20 cellular contexts compared by ENCODE assay signal in the genomic region with DNA sequence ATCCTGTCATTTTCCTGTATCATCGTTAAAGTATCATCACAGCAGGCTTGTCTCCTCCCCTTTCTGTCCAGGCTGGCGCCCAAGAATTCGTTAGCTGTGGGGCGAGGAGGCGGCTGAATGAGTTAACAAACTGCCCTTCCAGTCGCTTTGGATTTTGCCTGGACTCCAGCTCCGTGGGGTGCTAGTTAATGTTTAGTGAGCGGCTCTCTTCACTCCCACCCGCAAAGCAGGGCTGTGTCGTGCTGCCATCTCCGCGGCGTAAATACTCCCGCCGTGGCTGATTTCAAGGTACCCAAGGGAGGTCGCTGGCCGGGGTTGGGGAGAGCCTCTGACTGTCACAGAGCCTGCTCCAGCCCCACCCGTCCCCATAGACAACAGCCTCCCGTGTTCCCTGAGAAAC. TPM values are rescaled to one million over a fixed set of nuclear protein-coding genes. Genes with fewer than 3 reads are reported as not detected.
DNase-seq lines count a peak whose midpoint lies in the region; ATAC-seq, FAIRE-seq and TF ChIP-seq lines count a peak whose summit lies in the region.
"Had no signal": no experiment of that assay in that cellular context is flagged by ENCODE, and none has a peak within 500 bp of the region (broad histone marks: within the 10 kb centered on the region; RNA-seq: fewer than 3 reads in every experiment).

No MANE protein-coding gene starts in this region.

- ATAC-seq in heart right ventricle, result no peak
- ATAC-seq in left ventricle myocardium superior, result no peak
- peak; percentile 81 to 92 (median 83) for ATAC-seq in pancreas
- ATAC-seq in HG03521 (IDR thresholded peaks at IDR 0.05; ENCODE audit: unreplicated experiment), result no peak
- no peak for ATAC-seq in CD8-positive, alpha-beta T cell
- no peak for ATAC-seq in naive thymus-derived CD4-positive, alpha-beta T cell
- ATAC-seq: A549; activated naive CD8-positive, alpha-beta T cell treated with anti-CD3 and anti-CD28 coated beads, Interleukin-2, amount 50 U/mL, for 24 hours had no signal

- TF ChIP-seq CTCF in heart right ventricle (IDR thresholded peaks at IDR 0.05), result no peak
- TF ChIP-seq CTCF in kidney (IDR thresholded peaks at IDR 0.05; ENCODE audit: borderline replicate concordance, extremely low read depth, insufficient read depth), result no peak
- TF ChIP-seq CTCF in pancreas (IDR thresholded peaks at IDR 0.05), result no peak
- no peak for TF ChIP-seq CTCF in CD8-positive, alpha-beta T cell (IDR thresholded peaks at IDR 0.05)

- H3K4me3 ChIP-seq in heart right ventricle (no peak overlapping the region), kidney (ENCODE audit: low read length in 2 of 2) (peak overlapping the region; percentile 52 to 56), pancreas (peak overlapping the region in 3 of 4 donors; percentile 5 to 21 (median 16))
- H3K4me3 ChIP-seq in CD8-positive, alpha-beta T cell (ENCODE audit: low read depth, low read length), result no peak overlapping the region
- no peak overlapping the region for H3K4me3 ChIP-seq in naive thymus-derived CD4-positive, alpha-beta T cell (ENCODE audit: low read length)
- H3K4me3 ChIP-seq: A549 had no signal

- no peak for FAIRE-seq in kidney (lab: Jason Lieb, UNC)
- FAIRE-seq in pancreas (lab: Jason Lieb, UNC), result no peak
- FAIRE-seq: A549, frontal cortex had no signal

- no peak overlapping the region for H3K4me3 Mint-ChIP-seq in CD8-positive, alpha-beta T cell
- H3K4me3 Mint-ChIP-seq in naive thymus-derived CD4-positive, alpha-beta T cell, result no peak overlapping the region
- H3K4me3 Mint-ChIP-seq: activated naive CD8-positive, alpha-beta T cell treated with anti-CD3 and anti-CD28 coated beads, Interleukin-2, amount 50 U/mL, for 24 hours; CD4-positive, CD25-positive, alpha-beta regulatory T cell; central memory CD8-positive, alpha-beta T cell; mesothelial cell of epicardium had no signal

- peaks cover 13% of the 10 kb centered on the region for H3K4me1 Mint-ChIP-seq in CD8-positive, alpha-beta T cell (ENCODE audit: low read depth)
- peaks cover 0 to 13% (median 4%) of the 10 kb centered on the region in 7 donors for H3K4me1 Mint-ChIP-seq in naive thymus-derived CD4-positive, alpha-beta T cell
- H3K4me1 Mint-ChIP-seq: CD4-positive, CD25-positive, alpha-beta regulatory T cell; central memory CD8-positive, alpha-beta T cell had no signal

- DNase-seq in heart right ventricle (no peak), left ventricle myocardium superior (no peak), kidney (peak; percentile 78), pancreas (peak; percentile 39 to 74 (median 58)), GM03348 (ENCODE audit: low spot score) (no peak)
- DNase-seq in CD8-positive, alpha-beta T cell, result no peak
- no peak for DNase-seq in naive thymus-derived CD4-positive, alpha-beta T cell
- DNase-seq: activated CD4-positive, alpha-beta T cell treated with anti-CD3 and anti-CD28 coated beads, Interleukin-2, amount 50 U/mL, for 48 hours; activated naive CD8-positive, alpha-beta T cell treated with anti-CD3 and anti-CD28 coated beads, Interleukin-2, amount 50 U/mL, for 24 hours; CD4-positive, CD25-positive, alpha-beta regulatory T cell; NCI-H2107; NCI-H774; occipital lobe; SW 1271 had no signal

- H3K27me3 ChIP-seq in heart right ventricle, result no peaks in the 10 kb centered on the region
- no peaks in the 10 kb centered on the region for H3K27me3 ChIP-seq in pancreas
- no peaks in the 10 kb centered on the region for H3K27me3 ChIP-seq in CD8-positive, alpha-beta T cell (ENCODE audit: insufficient read depth, low read length)
- H3K27me3 ChIP-seq in naive thymus-derived CD4-positive, alpha-beta T cell (ENCODE audit: control insufficient read depth in 2 of 2, insufficient read depth in 2 of 2, low read length in 2 of 2), result no peaks in the 10 kb centered on the region
- H3K27me3 ChIP-seq: tibial nerve had no signal

- peak overlapping the region; percentile 17 to 31 for H3K9ac ChIP-seq in kidney (ENCODE audit: low read length in 2 of 2)

- H3K9me3 ChIP-seq in heart right ventricle (no peaks in the 10 kb centered on the region), kidney (ENCODE audit: control insufficient read depth in 1 of 2, low read length in 2 of 2) (no peaks in the 10 kb centered on the region), pancreas (no peaks in the 10 kb centered on the region)
- H3K9me3 ChIP-seq in CD8-positive, alpha-beta T cell (ENCODE audit: low read length), result no peaks in the 10 kb centered on the region
- no peaks in the 10 kb centered on the region for H3K9me3 ChIP-seq in naive thymus-derived CD4-positive, alpha-beta T cell (ENCODE audit: control insufficient read depth in 2 of 3, low read length in 3 of 3)
- H3K9me3 ChIP-seq: A549, tibial nerve had no signal

- 94 to 96% methylated on average over 19 of the region's 19 CpGs for WGBS in heart right ventricle, 2 donors
- 32 to 44% methylated on average over 19 of the region's 19 CpGs for WGBS in pancreas, 2 donors

- H3K27ac Mint-ChIP-seq in CD8-positive, alpha-beta T cell, result no peak overlapping the region
- H3K27ac Mint-ChIP-seq in naive thymus-derived CD4-positive, alpha-beta T cell, result no peak overlapping the region
- H3K27ac Mint-ChIP-seq: activated naive CD8-positive, alpha-beta T cell treated with anti-CD3 and anti-CD28 coated beads, Interleukin-2, amount 50 U/mL, for 24 hours; CD4-positive, CD25-positive, alpha-beta regulatory T cell had no signal

- no peaks in the 10 kb centered on the region for H3K36me3 ChIP-seq in heart right ventricle
- no peaks in the 10 kb centered on the region for H3K36me3 ChIP-seq in kidney (ENCODE audit: control insufficient read depth in 1 of 2, insufficient read depth in 2 of 2, low read length in 2 of 2)
- no peaks in the 10 kb centered on the region for H3K36me3 ChIP-seq in pancreas
- H3K36me3 ChIP-seq in CD8-positive, alpha-beta T cell (ENCODE audit: insufficient read depth, low read length), result no peaks in the 10 kb centered on the region
- no peaks in the 10 kb centered on the region for H3K36me3 ChIP-seq in naive thymus-derived CD4-positive, alpha-beta T cell (ENCODE audit: control insufficient read depth in 2 of 3, insufficient read depth in 3 of 3, low read length in 3 of 3)
- H3K36me3 ChIP-seq: tibial nerve had no signal

- H3K36me3 Mint-ChIP-seq in CD8-positive, alpha-beta T cell, result no peaks in the 10 kb centered on the region
- no peaks in the 10 kb centered on the region for H3K36me3 Mint-ChIP-seq in naive thymus-derived CD4-positive, alpha-beta T cell
- H3K36me3 Mint-ChIP-seq: CD4-positive, CD25-positive, alpha-beta regulatory T cell; mesothelial cell of epicardium had no signal

- CTCF ChIA-PET in CD8-positive, alpha-beta T cell (lab: Charles Lee), result interaction anchor here (0.6 kb wide), 1 partner anchor 419 kb away, joined by 3 read pairs; no protein-coding TSS in a partner anchor
- CTCF ChIA-PET in naive thymus-derived CD4-positive, alpha-beta T cell (lab: Charles Lee), result no interaction called here

- H3K27me3 Mint-ChIP-seq in CD8-positive, alpha-beta T cell (ENCODE audit: low read depth), result peaks cover 2% of the 10 kb centered on the region
- peaks cover 3 to 27% (median 4%) of the 10 kb centered on the region in 5 donors for H3K27me3 Mint-ChIP-seq in naive thymus-derived CD4-positive, alpha-beta T cell
- H3K27me3 Mint-ChIP-seq: CD4-positive, CD25-positive, alpha-beta regulatory T cell had no signal

- POLR2A ChIA-PET in CD8-positive, alpha-beta T cell (lab: Charles Lee), result no interaction called here
- POLR2A ChIA-PET in naive thymus-derived CD4-positive, alpha-beta T cell (lab: Charles Lee), result no interaction called here

- H3K27ac ChIP-seq in heart right ventricle (peak overlapping the region in 7 of 10 donors; percentile 67 to 85 (median 74)), kidney (ENCODE audit: low read depth in 2 of 2, low read length in 2 of 2) (peak overlapping the region; percentile 55 to 83), pancreas (peak overlapping the region; percentile 10 to 66 (median 64))
- no peak overlapping the region for H3K27ac ChIP-seq in CD8-positive, alpha-beta T cell (ENCODE audit: low read depth, low read length)
- H3K27ac ChIP-seq in naive thymus-derived CD4-positive, alpha-beta T cell (ENCODE audit: low read depth, low read length), result no peak overlapping the region
- H3K27ac ChIP-seq: A549 had no signal

- H3K4me1 ChIP-seq in heart right ventricle, result peaks cover 0 to 38% (median 22%) of the 10 kb centered on the region in 9 donors
- peaks cover 6% of the 10 kb centered on the region in 2 donors for H3K4me1 ChIP-seq in kidney (ENCODE audit: control insufficient read depth in 1 of 2, insufficient read depth in 1 of 2, low read depth in 1 of 2, low read length in 2 of 2)
- peaks cover 0 to 5% (median 0%) of the 10 kb centered on the region in 3 donors for H3K4me1 ChIP-seq in pancreas
- peaks cover 11% of the 10 kb centered on the region for H3K4me1 ChIP-seq in CD8-positive, alpha-beta T cell (ENCODE audit: insufficient read depth, low read length)
- no peaks in the 10 kb centered on the region for H3K4me1 ChIP-seq in naive thymus-derived CD4-positive, alpha-beta T cell (ENCODE audit: control insufficient read depth in 2 of 2, insufficient read depth in 2 of 2, low read length in 2 of 2)
- H3K4me1 ChIP-seq: A549 had no signal

- H3K9me3 Mint-ChIP-seq in CD8-positive, alpha-beta T cell, result no peaks in the 10 kb centered on the region
- peaks cover 0 to 4% (median 0%) of the 10 kb centered on the region in 11 donors for H3K9me3 Mint-ChIP-seq in naive thymus-derived CD4-positive, alpha-beta T cell
- H3K9me3 Mint-ChIP-seq: activated naive CD8-positive, alpha-beta T cell treated with anti-CD3 and anti-CD28 coated beads, Interleukin-2, amount 50 U/mL, for 24 hours; central memory CD8-positive, alpha-beta T cell; mesothelial cell of epicardium had no signal

- intact Hi-C loops in heart right ventricle (cut with DNase I) (loop anchor here in 2 of 10 donors (5.0 kb wide), 1 partner anchor 46 kb away; the partner anchor contains the start of gene SPRY1 (in 2 of the 2)), left ventricle myocardium superior (cut with micrococcal nuclease) (no loop called here), kidney (cut with DNase I) (no loop called here), pancreas (cut with DNase I) (no loop called here)
- intact Hi-C loops in CD8-positive, alpha-beta T cell (cut with DNase I, micrococcal nuclease), result no loop called here
- intact Hi-C loops in naive thymus-derived CD4-positive, alpha-beta T cell (cut with micrococcal nuclease), result no loop called here

RNA-seq across cellular contexts. Expression of gene SPRY1, which starts 44.9 kb away (rescaled TPM):
- total RNA-seq in heart right ventricle, result 10 to 100 TPM; 21.6 to 61.7 (median 37.4) TPM
- 10 to 100 TPM; 30.2 to 42.2 TPM for polyA plus RNA-seq in heart right ventricle
- 45.8 TPM for total RNA-seq in left ventricle myocardium superior
- 134 TPM for total RNA-seq in kidney
- 18.3 TPM for polyA plus RNA-seq in kidney (ENCODE audit: insufficient read depth, low read depth, low replicate concordance)
- 10 to 100 TPM; 11.2 to 29.7 (median 21.5) TPM for total RNA-seq in pancreas
- polyA plus RNA-seq in pancreas, result 10 to 100 TPM; 10.1 to 13.9 TPM
- 10 to 100 TPM; 65.8 to 66.1 TPM for total RNA-seq in CD8-positive, alpha-beta T cell
- total RNA-seq in naive thymus-derived CD4-positive, alpha-beta T cell, result 10 to 100 TPM in 2 of 5 experiments, 1 to 10 TPM in 3; 2.5 to 20.5 (median 6.2) TPM
- 1 to 10 TPM; 1.6 to 4.3 TPM for polyA plus RNA-seq in naive thymus-derived CD4-positive, alpha-beta T cell

Comparison
In these comparisons a context has a peak if more than half of its experiments do, and no peak if none do; other contexts are left out.
1. ATAC-seq: peak in pancreas (4 of 4); none in heart right ventricle (0 of 8), left ventricle myocardium superior (single experiment), HG03521 (single experiment), CD8-positive, alpha-beta T cell (single experiment) and naive thymus-derived CD4-positive, alpha-beta T cell (single experiment).
2. DNase-seq: peak in kidney (single experiment) and pancreas (6 of 6); none in heart right ventricle (0 of 2), left ventricle myocardium superior (single experiment), CD8-positive, alpha-beta T cell (0 of 7), GM03348 (single experiment) and naive thymus-derived CD4-positive, alpha-beta T cell (0 of 9).
3. H3K27ac ChIP-seq: peak in heart right ventricle (7 of 10), kidney (2 of 2) and pancreas (4 of 4); none in CD8-positive, alpha-beta T cell (single experiment) and naive thymus-derived CD4-positive, alpha-beta T cell (single experiment).
4. H3K4me3 ChIP-seq: peak in kidney (2 of 2) and pancreas (3 of 4); none in heart right ventricle (0 of 10), CD8-positive, alpha-beta T cell (single experiment) and naive thymus-derived CD4-positive, alpha-beta T cell (single experiment).